Comparison of ENCODE assay signal across 12 cellular contexts in the genomic region with DNA sequence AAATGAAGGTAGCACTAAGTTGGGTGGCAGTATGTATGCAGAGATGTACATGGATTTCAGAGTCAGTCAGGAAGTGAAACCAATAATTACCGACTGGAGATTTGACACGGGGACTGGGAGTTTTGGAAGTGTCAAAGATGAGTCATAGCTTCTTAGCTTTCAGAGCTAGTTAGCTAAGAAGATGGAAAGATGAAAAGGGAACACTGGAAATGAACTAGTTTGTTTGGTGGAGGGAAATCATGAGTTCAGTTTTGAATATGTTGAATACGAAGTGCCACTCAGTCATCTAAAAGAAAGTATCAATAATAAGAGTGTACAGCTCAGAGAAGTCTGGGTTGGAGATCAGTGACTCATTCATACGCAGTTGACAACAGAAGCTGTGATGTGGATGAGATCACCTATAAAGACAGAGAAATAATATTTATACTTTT. TPM values are rescaled to one million over a fixed set of nuclear protein-coding genes. Genes with fewer than 3 reads are reported as not detected.
DNase-seq lines count a peak whose midpoint lies in the region; ATAC-seq, FAIRE-seq and TF ChIP-seq lines count a peak whose summit lies in the region.
"Had no signal": no experiment of that assay in that cellular context is flagged by ENCODE, and none has a peak within 500 bp of the region (broad histone marks: within the 10 kb centered on the region; RNA-seq: fewer than 3 reads in every experiment).

No MANE protein-coding gene starts in this region.

- TF ChIP-seq POLR2A in HCT116 (IDR thresholded peaks at IDR 0.05; ENCODE audit: borderline replicate concordance, extremely low read depth, insufficient read depth, insufficient read length) = no peak

- TF ChIP-seq RAD21 in HCT116 (IDR thresholded peaks at IDR 0.05; ENCODE audit: low read depth) = no peak

- H3K4me3 ChIP-seq in HCT116 (replicated peaks in 1 of 2; ENCODE audit: low read depth in 1 of 2, low read length in 2 of 2) (no peak overlapping the region), keratinocyte (ENCODE audit: control insufficient read depth in 2 of 3, extremely low read depth in 1 of 3, insufficient read depth in 2 of 3, low read depth in 1 of 3, low read length in 3 of 3) (no peak overlapping the region)
- H3K4me3 ChIP-seq: colonic mucosa had no signal

- H3K36me3 ChIP-seq in HCT116 (ENCODE audit: control insufficient read depth in 1 of 2, insufficient read depth in 2 of 2, low read length in 2 of 2) (peaks cover 42 to 53% of the 10 kb centered on the region in 2 experiments), keratinocyte (ENCODE audit: control insufficient read depth in 2 of 2, extremely low read depth in 1 of 2, insufficient read depth in 2 of 2, low read length in 2 of 2) (peaks cover 9 to 25% of the 10 kb centered on the region in 2 experiments)

- no peaks in the 10 kb centered on the region for H3K27me3 Mint-ChIP-seq in CD4-positive, alpha-beta T cell
- no peaks in the 10 kb centered on the region for H3K27me3 Mint-ChIP-seq in activated CD4-positive, alpha-beta memory T cell treated with anti-CD3 and anti-CD28 coated beads, Interleukin-2, amount 10 ng/mL, durations not matched to agents 7 days and 5 days

- no peak for ATAC-seq in CD4-positive, alpha-beta T cell (ENCODE audit: poor library complexity)
- peak; percentile 49; the same call in 1 of the 2 replicates for ATAC-seq in HCT116
- ATAC-seq: sciatic nerve had no signal

- H2AFZ ChIP-seq in HCT116 (ENCODE audit: low read depth, low read length, poor library complexity, severe bottlenecking) (no peak overlapping the region), keratinocyte (ENCODE audit: control insufficient read depth, low read length) (peak overlapping the region; percentile 7)

- peaks cover 71% of the 10 kb centered on the region for H3K36me3 Mint-ChIP-seq in CD4-positive, alpha-beta T cell (ENCODE audit: low read depth)
- H3K36me3 Mint-ChIP-seq in activated CD4-positive, alpha-beta memory T cell treated with anti-CD3 and anti-CD28 coated beads, Interleukin-2, amount 10 ng/mL, durations not matched to agents 7 days and 5 days (ENCODE audit: low read depth) = peaks cover 53% of the 10 kb centered on the region

- H3K9me3 Mint-ChIP-seq in CD4-positive, alpha-beta T cell = no peaks in the 10 kb centered on the region
- H3K9me3 Mint-ChIP-seq in activated CD4-positive, alpha-beta memory T cell treated with anti-CD3 and anti-CD28 coated beads, Interleukin-2, amount 10 ng/mL, durations not matched to agents 7 days and 5 days = no peaks in the 10 kb centered on the region

- no TSS peak for BruUV-seq in HCT116 (replicated peaks; lab: Mats Ljungman, UMichigan)

- RAD21 ChIA-PET in HCT116 (lab: Charles Lee; ENCODE audit: low non-redundant PET in 1 of 2, low total read pairs in 2 of 2, uncharacterized antibody in 2 of 2, unreplicated experiment in 2 of 2) = no interaction called here

- DNase-seq in CD4-positive, alpha-beta T cell = no peak
- peak; percentile 6 for DNase-seq in HCT116 (ENCODE audit: low read depth, low spot score)
- no peak for DNase-seq in activated CD4-positive, alpha-beta memory T cell treated with anti-CD3 and anti-CD28 coated beads, Interleukin-2, amount 10 ng/mL, durations not matched to agents 7 days and 5 days
- no peak for DNase-seq in keratinocyte (ENCODE audit: low read depth, low spot score)
- no peak for DNase-seq in effector CD4-positive, alpha-beta T cell
- no peak for DNase-seq in NCI-H128 (lab: John Stamatoyannopoulos, UW; ENCODE audit: unreplicated experiment)
- DNase-seq in NCI-H2081 (lab: John Stamatoyannopoulos, UW) = no peak
- no peak for DNase-seq in substantia nigra (lab: John Stamatoyannopoulos, UW)
- DNase-seq: colonic mucosa, NCI-H510A had no signal

- no peak for TF ChIP-seq CTCF in CD4-positive, alpha-beta T cell (IDR thresholded peaks at IDR 0.05)
- TF ChIP-seq CTCF in HCT116 (IDR thresholded peaks at IDR 0.05 in 2 of 3, conservative IDR thresholded peaks at IDR 0.05 in 1 of 3; ENCODE audit: borderline replicate concordance in 1 of 3, insufficient read depth in 1 of 3, low read depth in 2 of 3, low read length in 2 of 3) (no peak), keratinocyte (optimal IDR thresholded peaks at IDR 0.05 in 1 of 3, IDR thresholded peaks at IDR 0.05 in 1 of 3, conservative IDR thresholded peaks at IDR 0.05 in 1 of 3; ENCODE audit: extremely low read depth in 1 of 3, insufficient read depth in 2 of 3, low read length in 3 of 3) (no peak)

- no peaks in the 10 kb centered on the region for H3K9me2 ChIP-seq in HCT116 (ENCODE audit: insufficient read depth)

- H3K9ac ChIP-seq in HCT116 (ENCODE audit: low read length) (no peak overlapping the region), keratinocyte (ENCODE audit: control insufficient read depth, extremely low read depth, insufficient read depth, low read length) (no peak overlapping the region)

- no peak overlapping the region for H3K4me3 Mint-ChIP-seq in CD4-positive, alpha-beta T cell
- no peak overlapping the region for H3K4me3 Mint-ChIP-seq in activated CD4-positive, alpha-beta memory T cell treated with anti-CD3 and anti-CD28 coated beads, Interleukin-2, amount 10 ng/mL, durations not matched to agents 7 days and 5 days

- H3K27ac Mint-ChIP-seq in CD4-positive, alpha-beta T cell = peak overlapping the region; percentile 40
- peak overlapping the region; percentile 12 for H3K27ac Mint-ChIP-seq in activated CD4-positive, alpha-beta memory T cell treated with anti-CD3 and anti-CD28 coated beads, Interleukin-2, amount 10 ng/mL, durations not matched to agents 7 days and 5 days

- H3K9me1 ChIP-seq in keratinocyte (ENCODE audit: control insufficient read depth, extremely low read depth, insufficient read depth, low read length) = no peaks in the 10 kb centered on the region

- no peaks in the 10 kb centered on the region for H3K9me3 ChIP-seq in CD4-positive, alpha-beta T cell (ENCODE audit: control insufficient read depth, low read length)
- no peaks in the 10 kb centered on the region for H3K9me3 ChIP-seq in HCT116 (ENCODE audit: control insufficient read depth in 1 of 2, insufficient read depth in 1 of 2, low read depth in 1 of 2, low read length in 2 of 2)
- no peaks in the 10 kb centered on the region for H3K9me3 ChIP-seq in keratinocyte (ENCODE audit: control insufficient read depth, low read depth, low read length)
- H3K9me3 ChIP-seq: colonic mucosa had no signal

- peaks cover 7% of the 10 kb centered on the region; the same call in 1 of the 2 replicates for H4K20me1 ChIP-seq in HCT116 (ENCODE audit: insufficient read depth)
- H4K20me1 ChIP-seq in keratinocyte (ENCODE audit: control insufficient read depth, extremely low read depth, insufficient read depth, low read length) = no peaks in the 10 kb centered on the region

- POLR2A ChIA-PET in CD4-positive, alpha-beta T cell (lab: Charles Lee) = no interaction called here
- POLR2A ChIA-PET in HCT116 (lab: Charles Lee) = no interaction called here
- POLR2A ChIA-PET in activated CD4-positive, alpha-beta memory T cell treated with anti-CD3 and anti-CD28 coated beads, Interleukin-2, amount 10 ng/mL, durations not matched to agents 7 days and 5 days (lab: Charles Lee) = interaction anchor here (0.8 to 2.8 kb wide), 2 partner anchors 8 to 9 kb away, joined by 3 to 12 read pairs; a partner anchor contains a TSS

- CTCF ChIA-PET in CD4-positive, alpha-beta T cell (lab: Charles Lee) = interaction anchor here (0.8 kb wide), 1 partner anchor 11 kb away, joined by 3 read pairs; no protein-coding TSS in a partner anchor
- CTCF ChIA-PET in HCT116 (lab: Charles Lee) = interaction anchor here (1.1 to 2.8 kb wide), 2 partner anchors 9 to 11 kb away, joined by 4 to 12 read pairs; no protein-coding TSS in a partner anchor
- CTCF ChIA-PET in activated CD4-positive, alpha-beta memory T cell treated with anti-CD3 and anti-CD28 coated beads, Interleukin-2, amount 10 ng/mL, durations not matched to agents 7 days and 5 days (lab: Charles Lee) = interaction anchor here (1.3 to 3.8 kb wide), 3 partner anchors 11 to 43 kb away, joined by 3 to 20 read pairs (median 4); no protein-coding TSS in a partner anchor

- H3K79me2 ChIP-seq in HCT116 (ENCODE audit: insufficient read depth, low read length) = peaks cover 82% of the 10 kb centered on the region
- peaks cover 34% of the 10 kb centered on the region for H3K79me2 ChIP-seq in keratinocyte (ENCODE audit: control insufficient read depth, insufficient read depth, low read length)

- intact Hi-C loops in CD4-positive, alpha-beta T cell (cut with DNase I, micrococcal nuclease) = no loop called here
- intact Hi-C loops in HCT116 (cut with micrococcal nuclease) = loop anchor here (5.0 kb wide), 1 partner anchor 140 kb away; a partner anchor contains a TSS

- H3K4me1 Mint-ChIP-seq in CD4-positive, alpha-beta T cell (ENCODE audit: low read depth) = peaks cover 33% of the 10 kb centered on the region
- peaks cover 31% of the 10 kb centered on the region for H3K4me1 Mint-ChIP-seq in activated CD4-positive, alpha-beta memory T cell treated with anti-CD3 and anti-CD28 coated beads, Interleukin-2, amount 10 ng/mL, durations not matched to agents 7 days and 5 days

- dilution Hi-C loops in keratinocyte (cut with MboI; ENCODE audit: extremely low pct_ligation_motif_present, low sequenced_read_pairs) = no loop called here

- H3K4me1 ChIP-seq in HCT116 (ENCODE audit: control insufficient read depth in 1 of 2, insufficient read depth in 2 of 2, low read length in 2 of 2) (peaks cover 0 to 13% of the 10 kb centered on the region in 2 experiments; a peak in 2 of 4 replicates), keratinocyte (ENCODE audit: control insufficient read depth, extremely low read depth, insufficient read depth, low read length) (peaks cover 4% of the 10 kb centered on the region)
- H3K4me1 ChIP-seq: colonic mucosa had no signal

- H3K4me2 ChIP-seq in HCT116 (ENCODE audit: low read length) (peak overlapping the region; percentile 24; the same call in 1 of the 2 replicates), keratinocyte (ENCODE audit: control insufficient read depth, extremely low read depth, insufficient read depth, low read depth, low read length) (peak overlapping the region; percentile 63)

- peak; percentile 55 for FAIRE-seq in keratinocyte (lab: Jason Lieb, UNC)
- FAIRE-seq: D721Med had no signal

- H3K27me3 ChIP-seq in CD4-positive, alpha-beta T cell (ENCODE audit: control insufficient read depth, insufficient read depth, low read length) = no peaks in the 10 kb centered on the region
- H3K27me3 ChIP-seq in HCT116 (ENCODE audit: insufficient read depth, low read length) (no peaks in the 10 kb centered on the region), keratinocyte (ENCODE audit: control insufficient read depth, extremely low read depth, insufficient read depth, low read length) (no peaks in the 10 kb centered on the region)
- H3K27me3 ChIP-seq: colonic mucosa had no signal

- H3K27ac ChIP-seq in CD4-positive, alpha-beta T cell (ENCODE audit: low read depth, low read length) = no peak overlapping the region
- no peak overlapping the region for H3K27ac ChIP-seq in HCT116 (ENCODE audit: low read depth, low read length)
- H3K27ac ChIP-seq in keratinocyte (ENCODE audit: control insufficient read depth, insufficient read depth, low read length) = peak overlapping the region; percentile 25
- no peak overlapping the region for H3K27ac ChIP-seq in substantia nigra (ENCODE audit: low read depth, low read length, poor library complexity, severe bottlenecking)
- H3K27ac ChIP-seq: colonic mucosa had no signal

RNA-seq across cellular contexts. Expression of a gene that starts 7.5 kb away (rescaled TPM):
- 1 to 10 TPM; 6.9 to 7.1 TPM for total RNA-seq in CD4-positive, alpha-beta T cell
- total RNA-seq in HCT116 (2021; ENCODE audit: unreplicated experiment) = 25.4 TPM
- 8.4 and 13.4 TPM in 2 replicates for polyA plus RNA-seq in HCT116 (2012)
- total RNA-seq in activated CD4-positive, alpha-beta memory T cell treated with anti-CD3 and anti-CD28 coated beads, Interleukin-2, amount 10 ng/mL, durations not matched to agents 7 days and 5 days = 10 to 100 TPM; 10.1 to 10.6 TPM
- polyA plus RNA-seq in keratinocyte = 3.9 to 10.8 TPM (median 4.9 TPM) in 3 replicates
- polyA plus RNA-seq in keratinocyte (2011; ENCODE audit: low read depth) = 82.0 TPM
- 4.3 and 4.6 TPM in 2 replicates for polyA plus RNA-seq in keratinocyte (2011; cell fraction: cytosol; rRNA removed)
- 6.0 and 13.8 TPM in 2 replicates for polyA plus RNA-seq in keratinocyte (2011; cell fraction: nucleus; rRNA removed)
- polyA plus RNA-seq in keratinocyte (2012; ENCODE audit: low replicate concordance) = 18.3 and 23.5 TPM in 2 replicates
- 0.30 to 1.8 TPM in 2 of 3 replicates, not detected in the other for polyA minus RNA-seq in keratinocyte
- 2.3 TPM for polyA minus RNA-seq in keratinocyte (2011; cell fraction: cytosol; rRNA and poly(A)+ RNA removed)
- 2.3 and 6.5 TPM in 2 replicates for polyA minus RNA-seq in keratinocyte (2011; cell fraction: nucleus; rRNA and poly(A)+ RNA removed)

RNA-seq across cellular contexts. Expression of a gene that starts 7.6 kb away (rescaled TPM):
- 10 to 100 TPM; 70.8 to 73.5 TPM for total RNA-seq in CD4-positive, alpha-beta T cell
- total RNA-seq in HCT116 (2021; ENCODE audit: unreplicated experiment) = 30.8 TPM
- polyA plus RNA-seq in HCT116 (2012) = 12.1 and 13.7 TPM in 2 replicates
- total RNA-seq in activated CD4-positive, alpha-beta memory T cell treated with anti-CD3 and anti-CD28 coated beads, Interleukin-2, amount 10 ng/mL, durations not matched to agents 7 days and 5 days = 10 to 100 TPM; 24.1 to 29.4 TPM
- polyA plus RNA-seq in keratinocyte = 12.8 to 26.4 TPM (median 16.1 TPM) in 3 replicates
- polyA plus RNA-seq in keratinocyte (2011; ENCODE audit: low read depth) = 17.9 TPM
- polyA plus RNA-seq in keratinocyte (2011; cell fraction: cytosol; rRNA removed) = 11.5 and 22.4 TPM in 2 replicates
- 20.4 and 25.2 TPM in 2 replicates for polyA plus RNA-seq in keratinocyte (2011; cell fraction: nucleus; rRNA removed)
- polyA plus RNA-seq in keratinocyte (2012; ENCODE audit: low replicate concordance) = 16.4 and 18.3 TPM in 2 replicates
- 2.8 to 20.2 TPM (median 4.1 TPM) in 3 replicates for polyA minus RNA-seq in keratinocyte
- 7.3 TPM for polyA minus RNA-seq in keratinocyte (2011; cell fraction: cytosol; rRNA and poly(A)+ RNA removed)
- polyA minus RNA-seq in keratinocyte (2011; cell fraction: nucleus; rRNA and poly(A)+ RNA removed) = 8.2 and 19.2 TPM in 2 replicates
